21 cellular contexts compared by ENCODE assay signal in genomic region chr6:29739882-29740261, GRCh38. TPM values are rescaled to one million over a fixed set of nuclear protein-coding genes. Genes with fewer than 3 reads are reported as not detected.
DNase-seq lines count a peak whose midpoint lies in the region; ATAC-seq and TF ChIP-seq lines count a peak whose summit lies in the region.
"Had no signal": no experiment of that assay in that cellular context is flagged by ENCODE, and none has a peak within 500 bp of the region (broad histone marks: within the 10 kb centered on the region; RNA-seq: fewer than 3 reads in every experiment).

No MANE protein-coding gene starts in this region.

- H3K18ac ChIP-seq in IMR-90 (ENCODE audit: low read depth, low read length) = no peak overlapping the region

- no peak overlapping the region for H3K14ac ChIP-seq in IMR-90 (replicated peaks; ENCODE audit: low read depth, low read length)

- H3K23ac ChIP-seq in IMR-90 (ENCODE audit: low read depth, low read length) = no peak overlapping the region

- H3K4me1 ChIP-seq in IMR-90 (ENCODE audit: control insufficient read depth, insufficient read depth, low read length) (peaks cover 5% of the 10 kb centered on the region; the same call in 1 of the 2 replicates), foreskin keratinocyte (no peaks in the 10 kb centered on the region)
- H3K4me1 ChIP-seq: A549, BE2C, HAP-1 had no signal

- H3K27me3 Mint-ChIP-seq in activated naive CD4-positive, alpha-beta T cell treated with anti-CD3 and anti-CD28 coated beads, Interleukin-2, amount 10 ng/mL, durations not matched to agents 7 days and 5 days = no peaks in the 10 kb centered on the region
- H3K27me3 Mint-ChIP-seq in activated naive CD4-positive, alpha-beta T cell treated with anti-CD3 and anti-CD28 coated beads for 36 hours (ENCODE audit: low read depth) = no peaks in the 10 kb centered on the region
- H3K27me3 Mint-ChIP-seq: CD4-positive, alpha-beta memory T cell had no signal

- BruUV-seq in IMR-90 (replicated peaks; lab: Mats Ljungman, UMichigan) = no TSS peak

- no peak overlapping the region for H3K4me3 Mint-ChIP-seq in activated naive CD4-positive, alpha-beta T cell treated with anti-CD3 and anti-CD28 coated beads, Interleukin-2, amount 10 ng/mL, durations not matched to agents 7 days and 5 days
- no peak overlapping the region for H3K4me3 Mint-ChIP-seq in activated naive CD4-positive, alpha-beta T cell treated with anti-CD3 and anti-CD28 coated beads for 36 hours
- H3K4me3 Mint-ChIP-seq: CD4-positive, alpha-beta memory T cell had no signal

- H2AK5ac ChIP-seq in IMR-90 (ENCODE audit: low read depth, low read length) = no peak overlapping the region

- H2AFZ ChIP-seq in IMR-90 (replicated peaks; ENCODE audit: low read length, poor library complexity) = no peak overlapping the region

- H2BK15ac ChIP-seq in IMR-90 (ENCODE audit: low read depth, low read length) = no peak overlapping the region

- no peak overlapping the region for H2AK9ac ChIP-seq in IMR-90 (replicated peaks; ENCODE audit: low read depth, low read length, poor library complexity)

- peaks cover 2% of the 10 kb centered on the region; the same call in 1 of the 2 replicates for H4K20me1 ChIP-seq in IMR-90 (ENCODE audit: insufficient read depth, low read length)

- peak overlapping the region; percentile 24 for H3K27ac Mint-ChIP-seq in activated naive CD4-positive, alpha-beta T cell treated with anti-CD3 and anti-CD28 coated beads, Interleukin-2, amount 10 ng/mL, durations not matched to agents 7 days and 5 days
- H3K27ac Mint-ChIP-seq in activated naive CD4-positive, alpha-beta T cell treated with anti-CD3 and anti-CD28 coated beads for 36 hours = no peak overlapping the region

- H3K27me3 ChIP-seq in IMR-90 (ENCODE audit: control insufficient read depth, insufficient read depth, low read length) (no peaks in the 10 kb centered on the region; the same call in 1 of the 2 replicates), foreskin keratinocyte (no peaks in the 10 kb centered on the region)
- H3K27me3 ChIP-seq: BLaER1 treated with 17β-estradiol and CSF1 and Interleukin-3, amounts not matched to agents 10 nM and 100 nM had no signal

- H3K36me3 ChIP-seq in IMR-90 (ENCODE audit: control insufficient read depth, insufficient read depth, low read length) = peaks cover 2% of the 10 kb centered on the region; the same call in 1 of the 2 replicates
- H3K36me3 ChIP-seq: BE2C, HAP-1 had no signal

- intact Hi-C loops in activated naive CD4-positive, alpha-beta T cell treated with anti-CD3 and anti-CD28 coated beads for 36 hours (cut with micrococcal nuclease) = no loop called here
- intact Hi-C loops in IMR-90 (cut with micrococcal nuclease) = loop anchor here (5.0 kb wide), 1 partner anchor 282 kb away; no protein-coding TSS in a partner anchor

- no peak for TF ChIP-seq POLR2A in IMR-90 (IDR thresholded peaks at IDR 0.05; ENCODE audit: low read depth, low read length)

- POLR2A ChIA-PET in IMR-90 (lab: Charles Lee; ENCODE audit: unreplicated experiment) = no interaction called here

- peaks cover 10% of the 10 kb centered on the region for H3K36me3 Mint-ChIP-seq in activated naive CD4-positive, alpha-beta T cell treated with anti-CD3 and anti-CD28 coated beads, Interleukin-2, amount 10 ng/mL, durations not matched to agents 7 days and 5 days
- no peaks in the 10 kb centered on the region for H3K36me3 Mint-ChIP-seq in activated naive CD4-positive, alpha-beta T cell treated with anti-CD3 and anti-CD28 coated beads for 36 hours (ENCODE audit: low read depth)

- H3K9me3 Mint-ChIP-seq in activated naive CD4-positive, alpha-beta T cell treated with anti-CD3 and anti-CD28 coated beads, Interleukin-2, amount 10 ng/mL, durations not matched to agents 7 days and 5 days = peaks cover 8% of the 10 kb centered on the region
- no peaks in the 10 kb centered on the region for H3K9me3 Mint-ChIP-seq in activated naive CD4-positive, alpha-beta T cell treated with anti-CD3 and anti-CD28 coated beads for 36 hours

- peaks cover under 1% of the 10 kb centered on the region for H3K4me1 Mint-ChIP-seq in activated naive CD4-positive, alpha-beta T cell treated with anti-CD3 and anti-CD28 coated beads, Interleukin-2, amount 10 ng/mL, durations not matched to agents 7 days and 5 days
- H3K4me1 Mint-ChIP-seq in activated naive CD4-positive, alpha-beta T cell treated with anti-CD3 and anti-CD28 coated beads for 36 hours (ENCODE audit: low read depth) = peaks cover under 1% of the 10 kb centered on the region

- ATAC-seq in IMR-90 (ENCODE audit: low read depth) (peak; percentile 82), foreskin keratinocyte (no peak), GM21528 (IDR thresholded peaks at IDR 0.05; ENCODE audit: low FRiP score, unreplicated experiment) (no peak)
- ATAC-seq: A549 had no signal

- H3K9ac ChIP-seq in IMR-90 (ENCODE audit: low read depth, low read length) = no peak overlapping the region
- H3K9ac ChIP-seq: BLaER1 treated with 17β-estradiol and CSF1 and Interleukin-3, amounts not matched to agents 10 nM and 100 nM had no signal

- H2BK20ac ChIP-seq in IMR-90 (ENCODE audit: low read depth, low read length) = no peak overlapping the region

- TF ChIP-seq RAD21 in IMR-90 (IDR thresholded peaks at IDR 0.05; ENCODE audit: low read length) = no peak

- no CpG with 5 or more reads among the region's 1 CpG for WGBS in IMR-90 (ENCODE audit: extremely low coverage in 2 of 2, insufficient read length in 1 of 2), 2 experiments

- no peak overlapping the region for H3K27ac ChIP-seq in IMR-90 (ENCODE audit: insufficient read depth, low read length)
- H3K27ac ChIP-seq in foreskin keratinocyte = no peak overlapping the region
- H3K27ac ChIP-seq: A549; BLaER1 treated with 17β-estradiol and CSF1 and Interleukin-3, amounts not matched to agents 10 nM and 100 nM had no signal

- no peaks in the 10 kb centered on the region for H3K9me3 ChIP-seq in IMR-90 (ENCODE audit: control insufficient read depth, insufficient read depth, low read length)
- H3K9me3 ChIP-seq: A549, BE2C, HAP-1 had no signal

- no peak overlapping the region for H3K4ac ChIP-seq in IMR-90 (ENCODE audit: low read depth, low read length)

- H3K79me1 ChIP-seq in IMR-90 (ENCODE audit: low read depth in 1 of 2, low read length in 2 of 2) = no peaks in the 10 kb centered on the region

- H4K5ac ChIP-seq in IMR-90 (ENCODE audit: low read depth, low read length) = no peak overlapping the region

- peak overlapping the region; percentile 52; the same call in 1 of the 2 replicates for H3K4me2 ChIP-seq in IMR-90 (ENCODE audit: low read depth, low read length)
- H3K4me2 ChIP-seq: A549; BLaER1 treated with 17β-estradiol and CSF1 and Interleukin-3, amounts not matched to agents 10 nM and 100 nM had no signal

- H4K8ac ChIP-seq in IMR-90 (ENCODE audit: low read depth in 2 of 2, low read length in 2 of 2) = no peak overlapping the region

- H2BK120ac ChIP-seq in IMR-90 (ENCODE audit: low read depth, low read length) = no peak overlapping the region

- no peak overlapping the region for H4K91ac ChIP-seq in IMR-90 (ENCODE audit: insufficient read depth, low read depth, low read length)

- CTCF ChIA-PET in activated naive CD4-positive, alpha-beta T cell treated with anti-CD3 and anti-CD28 coated beads, Interleukin-2, amount 10 ng/mL, durations not matched to agents 7 days and 5 days (lab: Charles Lee) = interaction anchor here (0.9 to 1.8 kb wide), 2 partner anchors 10 to 94 kb away, joined by 3 to 4 read pairs; no protein-coding TSS in a partner anchor
- CTCF ChIA-PET in activated naive CD4-positive, alpha-beta T cell treated with anti-CD3 and anti-CD28 coated beads for 36 hours (lab: Charles Lee) = interaction anchor here (0.7 to 1.5 kb wide), 2 partner anchors 95 to 105 kb away, joined by 3 read pairs; no protein-coding TSS in a partner anchor
- CTCF ChIA-PET in IMR-90 (lab: Yijun Ruan, JAX) = interaction anchor here (1.0 kb wide), 1 partner anchor 95 kb away, joined by 3 read pairs; no protein-coding TSS in a partner anchor

- H3K56ac ChIP-seq in IMR-90 (ENCODE audit: extremely low read depth, insufficient read depth, low read length) = no peak overlapping the region

- H3K4me3 ChIP-seq in IMR-90 (ENCODE audit: insufficient read depth, low read depth, low read length) = no peak overlapping the region
- H3K4me3 ChIP-seq: A549; BLaER1 treated with 17β-estradiol and CSF1 and Interleukin-3, amounts not matched to agents 10 nM and 100 nM; HAP-1 had no signal

- H2BK5ac ChIP-seq in IMR-90 (ENCODE audit: low read depth, low read length, poor library complexity, severe bottlenecking) = no peak overlapping the region

- no peaks in the 10 kb centered on the region; the same call in 1 of the 2 replicates for H3K9me1 ChIP-seq in IMR-90 (ENCODE audit: insufficient read depth, low read length)

- no peak for DNase-seq in activated naive CD4-positive, alpha-beta T cell treated with anti-CD3 and anti-CD28 coated beads, Interleukin-2, amount 10 ng/mL, durations not matched to agents 7 days and 5 days
- no peak for DNase-seq in activated naive CD4-positive, alpha-beta T cell treated with anti-CD3 and anti-CD28 coated beads for 36 hours
- DNase-seq in IMR-90 = peak; percentile 33
- DNase-seq in fibroblast of peridontal ligament (ENCODE audit: extremely low read depth) = peak; percentile 35
- DNase-seq in foreskin keratinocyte = no peak
- no peak for DNase-seq in C1 segment of cervical spinal cord (lab: John Stamatoyannopoulos, UW)
- DNase-seq: 8988T; ACHN; AML-193; BE2C; Calu3; CD4-positive, alpha-beta memory T cell; COR-L47; DMS79; EL; GF-D8; GOT3 had no signal

- TF ChIP-seq CTCF in IMR-90 (conservative IDR thresholded peaks at IDR 0.05; ENCODE audit: low read depth, low read length) (no peak), foreskin keratinocyte (conservative IDR thresholded peaks at IDR 0.05) (no peak)

- in situ Hi-C loops in IMR-90 (cut with MboI; ENCODE audit: low sequenced_read_pairs) = loop anchor here (10.0 to 25.0 kb wide), 2 partner anchors 95 to 272 kb away; no protein-coding TSS in a partner anchor

- dilution Hi-C loops in IMR-90 (cut with HindIII; ENCODE audit: low sequenced_read_pairs, unreplicated experiment) = no loop called here

TF ChIP-seq in IMR-90, 13 proteins besides CTCF, POLR2A, EP300 and RAD21 (continues in another document):
- no peak for TF ChIP-seq CHD1 (IDR thresholded peaks at IDR 0.05; ENCODE audit: low read depth, low read length)

RNA-seq across cellular contexts. Expression of gene HLA-F, which starts 16.6 kb away (rescaled TPM):
- total RNA-seq in activated naive CD4-positive, alpha-beta T cell treated with anti-CD3 and anti-CD28 coated beads for 36 hours = 100 to 1,000 TPM; 282 to 310 TPM
- total RNA-seq in IMR-90 (2012; rRNA removed) (not detected in 2 replicates), foreskin keratinocyte (35.3 and 55.5 TPM in 2 replicates)
- polyA plus RNA-seq in IMR-90 (2012; rRNA removed) (not detected in 2 replicates), foreskin keratinocyte (36.6 and 54.5 TPM in 2 replicates)
- 0.14 TPM in 1 of 2 replicates, not detected in the other for polyA plus RNA-seq in IMR-90 (2012; cell fraction: cytosol; rRNA removed)
- polyA plus RNA-seq in IMR-90 (2012; cell fraction: nucleus; rRNA removed; ENCODE audit: low replicate concordance) = 0.29 and 0.47 TPM in 2 replicates

RNA-seq across cellular contexts. Expression of gene ZFP57, which starts 58.9 kb away (rescaled TPM):
- not detected for total RNA-seq in activated naive CD4-positive, alpha-beta T cell treated with anti-CD3 and anti-CD28 coated beads for 36 hours
- total RNA-seq in IMR-90 (2012; rRNA removed) = not detected in 2 replicates
- polyA plus RNA-seq in IMR-90 (2012; rRNA removed) = not detected in 2 replicates
- not detected in 2 replicates for polyA plus RNA-seq in IMR-90 (2012; cell fraction: cytosol; rRNA removed)
- polyA plus RNA-seq in IMR-90 (2012; cell fraction: nucleus; rRNA removed; ENCODE audit: low replicate concordance) = not detected in 2 replicates
- 1.3 and 20.1 TPM in 2 replicates for total RNA-seq in foreskin keratinocyte
- polyA plus RNA-seq in foreskin keratinocyte = 1.7 and 23.1 TPM in 2 replicates
- total RNA-seq: CD4-positive, alpha-beta memory T cell had no signal

Comparison
In these comparisons a context has a peak if more than half of its experiments do, and no peak if none do; other contexts are left out.
1. DNase-seq: peak in IMR-90 (single experiment) and fibroblast of peridontal ligament (single experiment); none in activated naive CD4-positive, alpha-beta T cell treated with anti-CD3 and anti-CD28 coated beads, Interleukin-2, amount 10 ng/mL, durations not matched to agents 7 days and 5 days (single experiment), activated naive CD4-positive, alpha-beta T cell treated with anti-CD3 and anti-CD28 coated beads for 36 hours (single experiment), foreskin keratinocyte (0 of 2) and C1 segment of cervical spinal cord (0 of 14).
2. RNA of gene HLA-F, which starts 16.6 kb away (total RNA-seq): 282 to 310 TPM in activated naive CD4-positive, alpha-beta T cell treated with anti-CD3 and anti-CD28 coated beads for 36 hours and 35.3 to 55.5 TPM in foreskin keratinocyte; not detected in IMR-90; every median in the first group is over 10 times any median in the second.